Comparison of ENCODE assay signal across 8 cellular contexts in genomic region chr2:86622878-86623548, GRCh38. TPM values are rescaled to one million over a fixed set of nuclear protein-coding genes. Genes with fewer than 3 reads are reported as not detected.
DNase-seq lines count a peak whose midpoint lies in the region; ATAC-seq, FAIRE-seq and TF ChIP-seq lines count a peak whose summit lies in the region.

No MANE protein-coding gene starts in this region.

- no peak for TF ChIP-seq CTCF in astrocyte (IDR thresholded peaks at IDR 0.05; ENCODE audit: insufficient read depth, low read depth, low read length)

- ATAC-seq in GM19455 (IDR thresholded peaks at IDR 0.05; ENCODE audit: unreplicated experiment): peak; percentile 57
- peak; percentile 39 for ATAC-seq in HG03520 (IDR thresholded peaks at IDR 0.05; ENCODE audit: unreplicated experiment)

- H3K36me3 ChIP-seq in CD8-positive, alpha-beta memory T cell (ENCODE audit: insufficient read depth, low read length): no peaks in the 10 kb centered on the region
- peaks cover 7% of the 10 kb centered on the region for H3K36me3 ChIP-seq in astrocyte (ENCODE audit: insufficient read depth, low read length)
- H3K36me3 ChIP-seq in iPS-18a (ENCODE audit: control insufficient read depth, low read depth, low read length): peaks cover 4% of the 10 kb centered on the region
- peaks cover 0 to 7% (median 5%) of the 10 kb centered on the region in 3 donors for H3K36me3 ChIP-seq in skeletal muscle tissue (ENCODE audit: control insufficient read depth in 3 of 3, insufficient read depth in 3 of 3, low read length in 3 of 3)

- H3K9me3 Mint-ChIP-seq in CD8-positive, alpha-beta memory T cell: no peaks in the 10 kb centered on the region
- no peaks in the 10 kb centered on the region for H3K9me3 Mint-ChIP-seq in astrocyte (ENCODE audit: unreplicated experiment)

- peaks cover 0 to 32% (median 10%) of the 10 kb centered on the region in 3 donors for H3K36me3 Mint-ChIP-seq in CD8-positive, alpha-beta memory T cell
- H3K36me3 Mint-ChIP-seq in astrocyte (ENCODE audit: low read depth, unreplicated experiment): peaks cover 2% of the 10 kb centered on the region

- H3K4me3 ChIP-seq in CD8-positive, alpha-beta memory T cell (ENCODE audit: low read length): peak overlapping the region; percentile 82
- peak overlapping the region; percentile 78 for H3K4me3 ChIP-seq in astrocyte (ENCODE audit: insufficient read depth, low read depth, low read length)
- H3K4me3 ChIP-seq in iPS-18a (ENCODE audit: low read length): peak overlapping the region; percentile 83
- peak overlapping the region; percentile 76 to 96 (median 93) for H3K4me3 ChIP-seq in skeletal muscle tissue (ENCODE audit: low read length in 3 of 3)

- H3K9ac ChIP-seq in astrocyte (ENCODE audit: low read length) (peak overlapping the region; percentile 91), iPS-18a (ENCODE audit: low read length) (peak overlapping the region; percentile 68), skeletal muscle tissue (ENCODE audit: low read depth in 1 of 3, low read length in 3 of 3) (peak overlapping the region; percentile 87 to 94 (median 94))

- POLR2A ChIA-PET in CD8-positive, alpha-beta memory T cell (lab: Charles Lee): interaction anchor here (0.6 to 2.0 kb wide), 8 partner anchors 13 to 426 kb away, joined by 3 to 12 read pairs (median 3); partner anchors contain the start of genes CHMP3 and KDM3A

- peaks cover 0 to 2% of the 10 kb centered on the region in 2 donors for H3K27me3 Mint-ChIP-seq in CD8-positive, alpha-beta memory T cell
- no peaks in the 10 kb centered on the region for H3K27me3 Mint-ChIP-seq in astrocyte (ENCODE audit: low read depth, unreplicated experiment)

- H3K9me3 ChIP-seq in CD8-positive, alpha-beta memory T cell (ENCODE audit: low read length): no peaks in the 10 kb centered on the region
- H3K9me3 ChIP-seq in astrocyte (ENCODE audit: insufficient read depth, low read depth, low read length) (no peaks in the 10 kb centered on the region), iPS-18a (ENCODE audit: control insufficient read depth, low read depth, low read length) (no peaks in the 10 kb centered on the region), skeletal muscle tissue (ENCODE audit: control insufficient read depth in 3 of 3, low read length in 3 of 3) (no peaks in the 10 kb centered on the region)

- H3K27ac ChIP-seq in CD8-positive, alpha-beta memory T cell (ENCODE audit: low read depth, low read length): peak overlapping the region; percentile 76
- H3K27ac ChIP-seq in astrocyte (ENCODE audit: low read depth, low read length) (peak overlapping the region; percentile 88), iPS-18a (ENCODE audit: low read length) (no peak overlapping the region), skeletal muscle tissue (ENCODE audit: low read depth, low read length) (peak overlapping the region; percentile 98)

- peaks cover 45 to 52% (median 51%) of the 10 kb centered on the region in 3 donors for H3K4me1 Mint-ChIP-seq in CD8-positive, alpha-beta memory T cell
- H3K4me1 Mint-ChIP-seq in astrocyte (ENCODE audit: low read depth, unreplicated experiment): peaks cover 15% of the 10 kb centered on the region

- H3K27me3 ChIP-seq in CD8-positive, alpha-beta memory T cell (ENCODE audit: insufficient read depth, low read length, poor library complexity, severe bottlenecking): no peaks in the 10 kb centered on the region
- no peaks in the 10 kb centered on the region for H3K27me3 ChIP-seq in astrocyte (ENCODE audit: insufficient read depth, low read length)
- peaks cover 10% of the 10 kb centered on the region for H3K27me3 ChIP-seq in iPS-18a (ENCODE audit: control insufficient read depth, insufficient read depth, low read length)
- no peaks in the 10 kb centered on the region for H3K27me3 ChIP-seq in skeletal muscle tissue (ENCODE audit: control insufficient read depth in 3 of 3, insufficient read depth in 3 of 3, low read length in 3 of 3)

- CTCF ChIA-PET in CD8-positive, alpha-beta memory T cell (lab: Charles Lee): interaction anchor here (0.8 to 1.9 kb wide), 5 partner anchors 11 to 171 kb away, joined by 3 to 6 read pairs (median 3); no protein-coding TSS in a partner anchor

- H3K4me1 ChIP-seq in CD8-positive, alpha-beta memory T cell (ENCODE audit: insufficient read depth, low read length): peaks cover 12% of the 10 kb centered on the region
- H3K4me1 ChIP-seq in astrocyte (ENCODE audit: insufficient read depth, low read length) (no peaks in the 10 kb centered on the region), iPS-18a (ENCODE audit: control insufficient read depth, low read depth, low read length) (peaks cover 8% of the 10 kb centered on the region), skeletal muscle tissue (ENCODE audit: control insufficient read depth in 3 of 3, insufficient read depth in 3 of 3, low read length in 3 of 3) (peaks cover 5 to 12% (median 9%) of the 10 kb centered on the region in 3 donors)

- peaks cover 3% of the 10 kb centered on the region for H4K20me1 ChIP-seq in astrocyte (ENCODE audit: insufficient read depth, low read length)

- DNase-seq in CD8-positive, alpha-beta memory T cell: peak in 4 of 5 donors; percentile 25 to 65 (median 44)
- DNase-seq in T-helper 1 cell (peak in 4 of 5 donors; percentile 12 to 37 (median 36)), astrocyte (ENCODE audit: low read depth) (no peak), NCI-H446 treated with DMSO at 0.1 percent for 48 hours (lab: John Stamatoyannopoulos, UW) (no peak)

- peaks cover 39% of the 10 kb centered on the region for H3K79me2 ChIP-seq in astrocyte (ENCODE audit: insufficient read depth, low read length)

- peak overlapping the region; percentile 79 for H2AFZ ChIP-seq in astrocyte (ENCODE audit: low read depth, low read length)

- FAIRE-seq in astrocyte (lab: Jason Lieb, UNC): no peak

- peak overlapping the region; percentile 90 to 99 (median 94) for H3K27ac Mint-ChIP-seq in CD8-positive, alpha-beta memory T cell
- H3K27ac Mint-ChIP-seq in astrocyte (ENCODE audit: unreplicated experiment): peak overlapping the region; percentile 91

- H3K4me3 Mint-ChIP-seq in CD8-positive, alpha-beta memory T cell: peak overlapping the region; percentile 90 to 97 (median 94)
- H3K4me3 Mint-ChIP-seq in astrocyte (ENCODE audit: unreplicated experiment): peak overlapping the region; percentile 97

- H3K4me2 ChIP-seq in astrocyte (ENCODE audit: low read length): peak overlapping the region; percentile 92

RNA-seq across cellular contexts. Expression of gene RNF103, which starts 0.7 kb away (rescaled TPM):
- 10 to 100 TPM; 14.6 TPM for total RNA-seq in CD8-positive, alpha-beta memory T cell
- 4.8 TPM for polyA plus RNA-seq in CD8-positive, alpha-beta memory T cell
- total RNA-seq in astrocyte (21.4 and 21.5 TPM in 2 replicates), skeletal muscle tissue (33.4 TPM)

RNA-seq across cellular contexts. Expression of gene CHMP3, which starts 59.8 kb away (rescaled TPM):
- 10 to 100 TPM; 51.7 to 58.9 TPM for total RNA-seq in CD8-positive, alpha-beta memory T cell
- polyA plus RNA-seq in CD8-positive, alpha-beta memory T cell: 70.1 TPM
- 81.1 and 91.0 TPM in 2 replicates for total RNA-seq in astrocyte
- total RNA-seq in skeletal muscle tissue: 42.8 TPM

Comparison
In these comparisons a context has a peak if more than half of its experiments do, and no peak if none do; other contexts are left out.
1. DNase-seq: peak in CD8-positive, alpha-beta memory T cell (4 of 5) and T-helper 1 cell (4 of 5); none in astrocyte (single experiment) and NCI-H446 treated with DMSO at 0.1 percent for 48 hours (single experiment).
2. Peak in every context shown above with its lines, with median percentiles within 50 percentile points of each other: H3K4me3 ChIP-seq and H3K9ac ChIP-seq.